ENCODE assay signal across 33 cellular contexts in genomic region chr9:35446012-35446411, GRCh38. TPM values are rescaled to one million over a fixed set of nuclear protein-coding genes. Genes with fewer than 3 reads are reported as not detected.
DNase-seq lines count a peak whose midpoint lies in the region; ATAC-seq and TF ChIP-seq lines count a peak whose summit lies in the region.
"Had no signal": no experiment of that assay in that cellular context is flagged by ENCODE, and none has a peak within 500 bp of the region (broad histone marks: within the 10 kb centered on the region; RNA-seq: fewer than 3 reads in every experiment).

No MANE protein-coding gene starts in this region.

- H3K4me3 ChIP-seq in Karpas-422 (ENCODE audit: low read length) (no peak overlapping the region), esophagus muscularis mucosa (no peak overlapping the region), left lung (no peak overlapping the region), upper lobe of right lung (no peak overlapping the region), breast epithelium (no peak overlapping the region)
- H3K4me3 ChIP-seq: A549; BLaER1; BLaER1 treated with 17β-estradiol and CSF1 and Interleukin-3, amounts not matched to agents 10 nM and 100 nM had no signal

- H3K36me3 ChIP-seq in Karpas-422 (ENCODE audit: insufficient read depth, low read length) = no peaks in the 10 kb centered on the region
- no peaks in the 10 kb centered on the region for H3K36me3 ChIP-seq in esophagus muscularis mucosa
- H3K36me3 ChIP-seq in left lung = no peaks in the 10 kb centered on the region
- H3K36me3 ChIP-seq in upper lobe of right lung = no peaks in the 10 kb centered on the region
- H3K36me3 ChIP-seq in breast epithelium = no peaks in the 10 kb centered on the region
- H3K36me3 ChIP-seq: BE2C; BLaER1; BLaER1 treated with 17β-estradiol and CSF1 and Interleukin-3, amounts not matched to agents 10 nM and 100 nM had no signal

- no peak overlapping the region for H2AFZ ChIP-seq in Karpas-422 (ENCODE audit: low read length)

- DNase-seq in Karpas-422 = peak; percentile 19
- peak; percentile 37 for DNase-seq in esophagus muscularis mucosa (ENCODE audit: extremely low spot score)
- DNase-seq in left lung = no peak
- no peak for DNase-seq in upper lobe of right lung
- no peak for DNase-seq in breast epithelium (ENCODE audit: low spot score in 2 of 2)
- DNase-seq in NCI-H128 (lab: John Stamatoyannopoulos, UW; ENCODE audit: unreplicated experiment) = no peak
- DNase-seq: 8988T; ACHN; AML-193; BE2C; C1 segment of cervical spinal cord; Caco-2; Calu3; CD4-positive, alpha-beta memory T cell; CD4-positive, alpha-beta T cell; CD4-positive, CD25-positive, alpha-beta regulatory T cell; CD8-positive, alpha-beta memory T cell; CD8-positive, alpha-beta T cell; COR-L47; DMS 273 treated with DMSO at 0.1 percent for 48 hours; DMS153; DMS53; DMS79; DMS79 treated with DMSO at 0.1 percent for 48 hours; DND-41; EL had no signal

- intact Hi-C loops in esophagus muscularis mucosa (cut with DNase I) (no loop called here), left lung (cut with DNase I) (no loop called here), upper lobe of right lung (cut with DNase I) (no loop called here), breast epithelium (cut with DNase I; ENCODE audit: low total_unique reads) (no loop called here)

- no peak for TF ChIP-seq EP300 in esophagus muscularis mucosa (IDR thresholded peaks at IDR 0.05)

- H3K27ac ChIP-seq in Karpas-422 (ENCODE audit: low read length) (no peak overlapping the region), esophagus muscularis mucosa (replicated peaks in 1 of 4) (no peak overlapping the region), left lung (no peak overlapping the region), upper lobe of right lung (no peak overlapping the region), breast epithelium (no peak overlapping the region)
- H3K27ac ChIP-seq: 22Rv1; A549; BLaER1; BLaER1 treated with 17β-estradiol and CSF1 and Interleukin-3, amounts not matched to agents 10 nM and 100 nM; C4-2B had no signal

- peak; percentile 94 for ATAC-seq in left lung
- ATAC-seq in upper lobe of right lung = peak; percentile 46
- ATAC-seq in GM19023 (IDR thresholded peaks at IDR 0.05; ENCODE audit: unreplicated experiment) = no peak
- ATAC-seq in HG02642 (IDR thresholded peaks at IDR 0.05; ENCODE audit: poor library complexity, unreplicated experiment) = no peak
- ATAC-seq: A549; CD8-positive, alpha-beta T cell had no signal

- no peaks in the 10 kb centered on the region for H3K9me3 ChIP-seq in Karpas-422 (ENCODE audit: low read length)
- no peaks in the 10 kb centered on the region for H3K9me3 ChIP-seq in esophagus muscularis mucosa
- H3K9me3 ChIP-seq in left lung = no peaks in the 10 kb centered on the region
- no peaks in the 10 kb centered on the region for H3K9me3 ChIP-seq in upper lobe of right lung
- H3K9me3 ChIP-seq in breast epithelium = no peaks in the 10 kb centered on the region
- H3K9me3 ChIP-seq: A549; BE2C; BLaER1; BLaER1 treated with 17β-estradiol and CSF1 and Interleukin-3, amounts not matched to agents 10 nM and 100 nM; Caco-2 had no signal

- no peaks in the 10 kb centered on the region for H3K27me3 ChIP-seq in Karpas-422 (ENCODE audit: low read length)
- H3K27me3 ChIP-seq in esophagus muscularis mucosa = no peaks in the 10 kb centered on the region
- H3K27me3 ChIP-seq in left lung = no peaks in the 10 kb centered on the region
- no peaks in the 10 kb centered on the region for H3K27me3 ChIP-seq in upper lobe of right lung
- no peaks in the 10 kb centered on the region for H3K27me3 ChIP-seq in breast epithelium
- H3K27me3 ChIP-seq: BLaER1; BLaER1 treated with 17β-estradiol and CSF1 and Interleukin-3, amounts not matched to agents 10 nM and 100 nM had no signal

- no peak for TF ChIP-seq POLR2A in esophagus muscularis mucosa (IDR thresholded peaks at IDR 0.05; ENCODE audit: low read depth)
- TF ChIP-seq POLR2A in breast epithelium (IDR thresholded peaks at IDR 0.05) = no peak

- no peaks in the 10 kb centered on the region for H3K4me1 ChIP-seq in Karpas-422 (ENCODE audit: low read length)
- no peaks in the 10 kb centered on the region for H3K4me1 ChIP-seq in esophagus muscularis mucosa
- no peaks in the 10 kb centered on the region for H3K4me1 ChIP-seq in left lung
- no peaks in the 10 kb centered on the region for H3K4me1 ChIP-seq in upper lobe of right lung
- H3K4me1 ChIP-seq in breast epithelium = no peaks in the 10 kb centered on the region
- H3K4me1 ChIP-seq: BE2C; BLaER1; BLaER1 treated with 17β-estradiol and CSF1 and Interleukin-3, amounts not matched to agents 10 nM and 100 nM had no signal

- TF ChIP-seq CTCF in esophagus muscularis mucosa (IDR thresholded peaks at IDR 0.05) (no peak), left lung (IDR thresholded peaks at IDR 0.05) (no peak), upper lobe of right lung (IDR thresholded peaks at IDR 0.05) (no peak), breast epithelium (IDR thresholded peaks at IDR 0.05) (no peak)

- WGBS in esophagus muscularis mucosa = 98% methylated on average over 3 of the region's 3 CpGs

- H3K4me2 ChIP-seq in Karpas-422 (ENCODE audit: low read depth, low read length, poor library complexity, severe bottlenecking) = no peak overlapping the region
- H3K4me2 ChIP-seq: A549; BLaER1; BLaER1 treated with 17β-estradiol and CSF1 and Interleukin-3, amounts not matched to agents 10 nM and 100 nM had no signal

- H4K20me1 ChIP-seq in Karpas-422 (ENCODE audit: insufficient read depth, low read depth, low read length) = no peaks in the 10 kb centered on the region
- H4K20me1 ChIP-seq: BLaER1; BLaER1 treated with 17β-estradiol and CSF1 and Interleukin-3, amounts not matched to agents 10 nM and 100 nM had no signal

- no peaks in the 10 kb centered on the region for H3K9me2 ChIP-seq in Karpas-422 (replicated peaks; ENCODE audit: insufficient read depth, low read length)

- H3K9ac ChIP-seq in Karpas-422 (ENCODE audit: low read length) = no peak overlapping the region
- H3K9ac ChIP-seq: BLaER1; BLaER1 treated with 17β-estradiol and CSF1 and Interleukin-3, amounts not matched to agents 10 nM and 100 nM had no signal

- H3K79me2 ChIP-seq in Karpas-422 (ENCODE audit: low read length) = no peaks in the 10 kb centered on the region

RNA-seq across cellular contexts. Expression of gene RUSC2, which starts 43.9 kb away (rescaled TPM):
- total RNA-seq in Karpas-422 (2014; rRNA removed; shearing (Covaris generic); ENCODE audit: low replicate concordance) = not detected in 2 replicates
- 10 to 100 TPM; 48.0 to 91.2 (median 73.8) TPM for total RNA-seq in esophagus muscularis mucosa
- total RNA-seq in left lung = 10 to 100 TPM; 28.2 to 32.2 TPM
- 31.5 TPM for total RNA-seq in upper lobe of right lung
- total RNA-seq in breast epithelium = 10 to 100 TPM; 17.0 to 17.1 (median 17.1) TPM

Comparison
In these comparisons a context has a peak if more than half of its experiments do, and no peak if none do; other contexts are left out.
1. DNase-seq: peak in Karpas-422 (single experiment) and esophagus muscularis mucosa (single experiment); none in left lung (0 of 2), upper lobe of right lung (single experiment), breast epithelium (0 of 2) and NCI-H128 (single experiment).
2. ATAC-seq: peak in left lung (single experiment) and upper lobe of right lung (single experiment); none in GM19023 (single experiment) and HG02642 (single experiment).
3. RNA of gene RUSC2, which starts 43.9 kb away (total RNA-seq): 48.0 to 91.2 TPM in esophagus muscularis mucosa, 28.2 to 32.2 TPM in left lung, 31.5 TPM in upper lobe of right lung (single experiment) and 17.0 to 17.1 TPM in breast epithelium; not detected in Karpas-422; every median in the first group is over 10 times any median in the second.